In genomic region chr12:60805340-60805739, GRCh38 we compare ENCODE assay signal across 13 cellular contexts.
"Had no signal": no experiment of that assay in that cellular context is flagged by ENCODE, and none has a peak within 500 bp of the region (broad histone marks: within the 10 kb centered on the region; RNA-seq: fewer than 3 reads in every experiment).

No MANE protein-coding gene starts in this region.

- H3K27ac ChIP-seq: adrenal gland, esophagus squamous epithelium, lower lobe of right lung, pancreas, suprapubic skin had no signal

- H3K36me3 ChIP-seq: adrenal gland, esophagus squamous epithelium, lower lobe of right lung, pancreas, suprapubic skin had no signal

- H3K4me3 ChIP-seq: adrenal gland, esophagus squamous epithelium, lower lobe of right lung, pancreas, suprapubic skin had no signal

- H3K9me3 ChIP-seq: adrenal gland, esophagus squamous epithelium, lower lobe of right lung, pancreas, suprapubic skin had no signal

- H3K27me3 ChIP-seq: adrenal gland, esophagus squamous epithelium, pancreas, suprapubic skin had no signal

- ATAC-seq: activated CD8-positive, alpha-beta T cell treated with anti-CD3 and anti-CD28 coated beads, Interleukin-2, amount 10 ng/mL, durations not matched to agents 7 days and 5 days; lower lobe of right lung; pancreas had no signal

- DNase-seq: activated B cell treated with CpG ODN at 0.5 μM for 24 hours; activated CD4-positive, alpha-beta T cell treated with anti-CD3 and anti-CD28 coated beads, Interleukin-2, amount 10 ng/mL, durations not matched to agents 24 days and 14 days; activated CD8-positive, alpha-beta memory T cell treated with anti-CD3 and anti-CD28 coated beads, Interleukin-2, amount 50 U/mL, for 4 hours; activated CD8-positive, alpha-beta T cell treated with anti-CD3 and anti-CD28 coated beads, Interleukin-2, amount 10 ng/mL, durations not matched to agents 7 days and 5 days; activated effector memory CD4-positive, alpha-beta T cell treated with anti-CD3 and anti-CD28 coated beads, Interleukin-2, amount 50 U/mL, for 16 hours; activated T-cell treated with anti-CD3 and anti-CD28 coated beads, Interleukin-2, amount 50 U/mL, for 48 hours; adrenal gland; esophagus squamous epithelium; lower lobe of right lung; naive B cell; pancreas; SW 1271 had no signal
